ENCODE assay signal across 11 cellular contexts in genomic region chr1:203282720-203283542, GRCh38. TPM values are rescaled to one million over a fixed set of nuclear protein-coding genes. Genes with fewer than 3 reads are reported as not detected.
DNase-seq lines count a peak whose midpoint lies in the region; ATAC-seq, FAIRE-seq and TF ChIP-seq lines count a peak whose summit lies in the region.
"Had no signal": no experiment of that assay in that cellular context is flagged by ENCODE, and none has a peak within 500 bp of the region (broad histone marks: within the 10 kb centered on the region; RNA-seq: fewer than 3 reads in every experiment).

No MANE protein-coding gene starts in this region.

- H3K4me1 ChIP-seq in sigmoid colon (peaks cover 0 to 70% (median 59%) of the 10 kb centered on the region in 4 donors), PC-9 (replicated peaks; ENCODE audit: insufficient read depth) (no peaks in the 10 kb centered on the region)

- CTCF ChIA-PET in PC-9 (lab: Charles Lee) = no interaction called here

- H3K36me3 ChIP-seq in sigmoid colon = no peaks in the 10 kb centered on the region
- no peaks in the 10 kb centered on the region for H3K36me3 ChIP-seq in PC-9 (ENCODE audit: low read depth)

- no peak for FAIRE-seq in H54 (lab: Jason Lieb, UNC)

- ATAC-seq in HG03095 (IDR thresholded peaks at IDR 0.05; ENCODE audit: unreplicated experiment) = no peak
- ATAC-seq: naive thymus-derived CD8-positive, alpha-beta T cell had no signal

- TF ChIP-seq EP300 in sigmoid colon (IDR thresholded peaks at IDR 0.05) = no peak

- TF ChIP-seq POLR2A in sigmoid colon (IDR thresholded peaks at IDR 0.05) = no peak
- no peak for TF ChIP-seq POLR2A in H54 (IDR thresholded peaks at IDR 0.05; ENCODE audit: low read depth, low read length)

- H3K27ac ChIP-seq in sigmoid colon = peak overlapping the region in 3 of 4 donors; percentile 86 to 98 (median 94)
- no peak overlapping the region for H3K27ac ChIP-seq in PC-9

- DNase-seq in NCI-H2107 treated with DMSO at 0.1 percent for 48 hours (lab: John Stamatoyannopoulos, UW; ENCODE audit: unreplicated experiment) = peak; percentile 77
- DNase-seq in NCI-H2107 (lab: John Stamatoyannopoulos, UW) = no peak
- peak; percentile 59 for DNase-seq in NAMALWA (ENCODE audit: low spot score)
- peak; percentile 56 for DNase-seq in germinal center (ENCODE audit: low spot score)
- no peak for DNase-seq in sigmoid colon
- no peak for DNase-seq in H54 (ENCODE audit: insufficient read length, low spot score)
- no peak for DNase-seq in PC-9
- DNase-seq: 8988T; activated naive CD4-positive, alpha-beta T cell treated with Interleukin-2 at 50 U/mL for 16 hours; naive thymus-derived CD8-positive, alpha-beta T cell had no signal

- no peaks in the 10 kb centered on the region for H4K20me1 ChIP-seq in PC-9 (ENCODE audit: insufficient read depth)

- intact Hi-C loops in sigmoid colon (cut with DNase I) (no loop called here), PC-9 (cut with micrococcal nuclease; ENCODE audit: unreplicated experiment) (no loop called here)

- BruUV-seq in PC-9 (replicated peaks; lab: Mats Ljungman, UMichigan) = no TSS peak

- H3K27me3 ChIP-seq in sigmoid colon (no peaks in the 10 kb centered on the region), PC-9 (ENCODE audit: insufficient read depth, low read depth) (peaks cover 26% of the 10 kb centered on the region; the same call in 1 of the 2 replicates)

- no peaks in the 10 kb centered on the region for H3F3A ChIP-seq in PC-9 (ENCODE audit: insufficient read depth, low read depth)

- POLR2A ChIA-PET in PC-9 (lab: Charles Lee; ENCODE audit: unreplicated experiment) = interaction anchor here (0.7 kb wide), 1 partner anchor 1398 kb away, joined by 3 read pairs; no protein-coding TSS in a partner anchor

- H3K4me3 ChIP-seq in sigmoid colon (no peak overlapping the region), PC-9 (no peak overlapping the region)

- no peaks in the 10 kb centered on the region for H3K79me2 ChIP-seq in PC-9 (ENCODE audit: low read depth)

- H3K9me3 ChIP-seq in sigmoid colon (no peaks in the 10 kb centered on the region), PC-9 (ENCODE audit: insufficient read depth, low read depth) (no peaks in the 10 kb centered on the region)

- TF ChIP-seq CTCF in sigmoid colon (IDR thresholded peaks at IDR 0.05) (no peak), PC-9 (conservative IDR thresholded peaks at IDR 0.05) (no peak)

- no peaks in the 10 kb centered on the region; the same call in 1 of the 2 replicates for H3K9me2 ChIP-seq in PC-9 (ENCODE audit: insufficient read depth)

- WGBS in sigmoid colon, 2 donors = 61 to 69% methylated on average over 11 of the region's 11 CpGs

- H3K4me2 ChIP-seq in PC-9 = no peak overlapping the region

- no peak overlapping the region for H2AFZ ChIP-seq in PC-9

RNA-seq across cellular contexts. Expression of gene BTG2, which starts 22.4 kb away (rescaled TPM):
- total RNA-seq in sigmoid colon (100 to 1,000 TPM in 3 of 4 donors, 10 to 100 TPM in 1; 66.0 to 397 (median 180) TPM), PC-9 (2021) (11.1 and 13.8 TPM in 2 replicates)
- polyA plus RNA-seq in sigmoid colon = 10 to 100 TPM; 37.2 to 81.0 (median 63.7) TPM

RNA-seq across cellular contexts. Expression of gene CHIT1, which starts 53.5 kb away (rescaled TPM):
- not detected for total RNA-seq in sigmoid colon
- polyA plus RNA-seq in sigmoid colon = under 1 TPM in 1 of 3 donors, not detected in 2; 0.98 TPM
- total RNA-seq in PC-9 (2021) = not detected in 2 replicates

Comparison
In these comparisons a context has a peak if more than half of its experiments do, and no peak if none do; other contexts are left out.
1. DNase-seq: peak in NCI-H2107 treated with DMSO at 0.1 percent for 48 hours (single experiment), NAMALWA (single experiment) and germinal center (single experiment); none in NCI-H2107 (single experiment), sigmoid colon (single experiment), H54 (single experiment) and PC-9 (0 of 2).